1 cellular context compared by ENCODE assay signal in the genomic region with DNA sequence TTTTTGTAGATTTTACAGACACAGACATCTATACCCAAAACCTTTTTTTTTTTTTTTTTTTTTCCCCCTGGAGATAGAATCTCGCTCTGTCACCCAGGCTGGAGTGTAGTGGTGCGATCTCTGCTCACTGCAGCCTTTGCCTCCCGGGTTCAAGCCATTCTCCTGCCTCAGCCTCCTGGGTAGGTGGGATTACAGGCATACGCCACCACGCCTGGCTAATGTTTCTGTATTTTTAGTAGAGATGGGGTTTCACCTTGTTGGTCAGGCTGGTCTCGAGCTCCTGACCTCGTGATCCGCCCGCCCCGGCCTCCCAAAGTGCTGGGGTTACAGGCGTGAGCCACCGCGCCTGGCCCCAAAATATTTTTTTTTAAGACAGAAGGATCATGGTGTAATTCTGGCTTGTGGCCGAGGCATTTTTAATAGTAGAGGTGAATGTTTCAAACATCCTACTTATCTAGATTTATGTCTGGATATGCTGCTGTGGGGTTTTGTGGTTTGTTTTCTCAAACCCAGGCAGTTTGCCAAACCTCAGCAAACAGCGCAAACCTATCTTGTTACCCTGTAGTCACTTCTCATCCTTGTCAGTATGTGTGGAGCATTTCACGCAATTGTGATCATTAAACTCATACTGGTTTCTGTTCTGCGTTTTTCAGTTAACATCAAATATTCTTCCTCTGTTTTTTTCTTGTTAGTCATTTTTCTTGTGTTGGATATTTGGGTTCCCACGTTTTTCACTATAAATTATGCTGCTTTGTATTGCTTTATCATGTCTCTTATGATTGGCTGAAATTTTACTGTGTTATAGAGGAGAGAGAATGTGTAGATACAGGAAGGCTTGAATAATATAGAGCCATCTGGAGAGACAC.
TF ChIP-seq lines count a peak whose summit lies in the region.

No MANE protein-coding gene starts in this region.

TF ChIP-seq in HEK293, 187 proteins besides CTCF, POLR2A, EP300 and RAD21 (continued from another document and continues in another):
- TF ChIP-seq, protein P1, sequence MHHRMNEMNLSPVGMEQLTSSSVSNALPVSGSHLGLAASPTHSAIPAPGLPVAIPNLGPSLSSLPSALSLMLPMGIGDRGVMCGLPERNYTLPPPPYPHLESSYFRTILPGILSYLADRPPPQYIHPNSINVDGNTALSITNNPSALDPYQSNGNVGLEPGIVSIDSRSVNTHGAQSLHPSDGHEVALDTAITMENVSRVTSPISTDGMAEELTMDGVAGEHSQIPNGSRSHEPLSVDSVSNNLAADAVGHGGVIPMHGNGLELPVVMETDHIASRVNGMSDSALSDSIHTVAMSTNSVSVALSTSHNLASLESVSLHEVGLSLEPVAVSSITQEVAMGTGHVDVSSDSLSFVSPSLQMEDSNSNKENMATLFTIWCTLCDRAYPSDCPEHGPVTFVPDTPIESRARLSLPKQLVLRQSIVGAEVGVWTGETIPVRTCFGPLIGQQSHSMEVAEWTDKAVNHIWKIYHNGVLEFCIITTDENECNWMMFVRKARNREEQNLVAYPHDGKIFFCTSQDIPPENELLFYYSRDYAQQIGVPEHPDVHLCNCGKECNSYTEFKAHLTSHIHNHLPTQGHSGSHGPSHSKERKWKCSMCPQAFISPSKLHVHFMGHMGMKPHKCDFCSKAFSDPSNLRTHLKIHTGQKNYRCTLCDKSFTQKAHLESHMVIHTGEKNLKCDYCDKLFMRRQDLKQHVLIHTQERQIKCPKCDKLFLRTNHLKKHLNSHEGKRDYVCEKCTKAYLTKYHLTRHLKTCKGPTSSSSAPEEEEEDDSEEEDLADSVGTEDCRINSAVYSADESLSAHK (tag by site-specific recombination; IDR thresholded peaks at IDR 0.05), result peak; percentile 98
- TF ChIP-seq MZF1 (tag by site-specific recombination; IDR thresholded peaks at IDR 0.05; ENCODE audit: borderline replicate concordance), result peak; percentile 89; the same call in 1 of the 2 replicates
- no peak for TF ChIP-seq ZNF585B (tag by site-specific recombination; IDR thresholded peaks at IDR 0.05)
- peak; percentile 90 for TF ChIP-seq ZBTB21 (tag by site-specific recombination; IDR thresholded peaks at IDR 0.05)
- peak; percentile 97 for TF ChIP-seq ZNF629 (tag by site-specific recombination; IDR thresholded peaks at IDR 0.05)
- TF ChIP-seq TRIM28 (IDR thresholded peaks at IDR 0.05; ENCODE audit: borderline replicate concordance, low read length), result peak; percentile 74; the same call in 1 of the 2 replicates
- peak; percentile 96 for TF ChIP-seq KLF17 (tag by site-specific recombination; IDR thresholded peaks at IDR 0.05)
- TF ChIP-seq ZBTB11 (tag by site-specific recombination; conservative IDR thresholded peaks at IDR 0.05; ENCODE audit: low read depth), result no peak
- no peak for TF ChIP-seq REST (tag by site-specific recombination; IDR thresholded peaks at IDR 0.05)
- peak; percentile 99 for TF ChIP-seq BCL11B (tag by site-specific recombination; IDR thresholded peaks at IDR 0.05; ENCODE audit: low read depth)
- TF ChIP-seq ZNF791 (tag by site-specific recombination; IDR thresholded peaks at IDR 0.05), result no peak
- TF ChIP-seq, protein P2, sequence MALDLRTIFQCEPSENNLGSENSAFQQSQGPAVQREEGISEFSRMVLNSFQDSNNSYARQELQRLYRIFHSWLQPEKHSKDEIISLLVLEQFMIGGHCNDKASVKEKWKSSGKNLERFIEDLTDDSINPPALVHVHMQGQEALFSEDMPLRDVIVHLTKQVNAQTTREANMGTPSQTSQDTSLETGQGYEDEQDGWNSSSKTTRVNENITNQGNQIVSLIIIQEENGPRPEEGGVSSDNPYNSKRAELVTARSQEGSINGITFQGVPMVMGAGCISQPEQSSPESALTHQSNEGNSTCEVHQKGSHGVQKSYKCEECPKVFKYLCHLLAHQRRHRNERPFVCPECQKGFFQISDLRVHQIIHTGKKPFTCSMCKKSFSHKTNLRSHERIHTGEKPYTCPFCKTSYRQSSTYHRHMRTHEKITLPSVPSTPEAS (tag by site-specific recombination; IDR thresholded peaks at IDR 0.05), result peak; percentile 89
- peak; percentile 18; the same call in 1 of the 2 replicates for TF ChIP-seq KLF9 (tag by site-specific recombination; IDR thresholded peaks at IDR 0.05; ENCODE audit: low read depth)
- peak; percentile 95 for TF ChIP-seq ZNF280D (tag by site-specific recombination; IDR thresholded peaks at IDR 0.05)
- TF ChIP-seq, protein P3, sequence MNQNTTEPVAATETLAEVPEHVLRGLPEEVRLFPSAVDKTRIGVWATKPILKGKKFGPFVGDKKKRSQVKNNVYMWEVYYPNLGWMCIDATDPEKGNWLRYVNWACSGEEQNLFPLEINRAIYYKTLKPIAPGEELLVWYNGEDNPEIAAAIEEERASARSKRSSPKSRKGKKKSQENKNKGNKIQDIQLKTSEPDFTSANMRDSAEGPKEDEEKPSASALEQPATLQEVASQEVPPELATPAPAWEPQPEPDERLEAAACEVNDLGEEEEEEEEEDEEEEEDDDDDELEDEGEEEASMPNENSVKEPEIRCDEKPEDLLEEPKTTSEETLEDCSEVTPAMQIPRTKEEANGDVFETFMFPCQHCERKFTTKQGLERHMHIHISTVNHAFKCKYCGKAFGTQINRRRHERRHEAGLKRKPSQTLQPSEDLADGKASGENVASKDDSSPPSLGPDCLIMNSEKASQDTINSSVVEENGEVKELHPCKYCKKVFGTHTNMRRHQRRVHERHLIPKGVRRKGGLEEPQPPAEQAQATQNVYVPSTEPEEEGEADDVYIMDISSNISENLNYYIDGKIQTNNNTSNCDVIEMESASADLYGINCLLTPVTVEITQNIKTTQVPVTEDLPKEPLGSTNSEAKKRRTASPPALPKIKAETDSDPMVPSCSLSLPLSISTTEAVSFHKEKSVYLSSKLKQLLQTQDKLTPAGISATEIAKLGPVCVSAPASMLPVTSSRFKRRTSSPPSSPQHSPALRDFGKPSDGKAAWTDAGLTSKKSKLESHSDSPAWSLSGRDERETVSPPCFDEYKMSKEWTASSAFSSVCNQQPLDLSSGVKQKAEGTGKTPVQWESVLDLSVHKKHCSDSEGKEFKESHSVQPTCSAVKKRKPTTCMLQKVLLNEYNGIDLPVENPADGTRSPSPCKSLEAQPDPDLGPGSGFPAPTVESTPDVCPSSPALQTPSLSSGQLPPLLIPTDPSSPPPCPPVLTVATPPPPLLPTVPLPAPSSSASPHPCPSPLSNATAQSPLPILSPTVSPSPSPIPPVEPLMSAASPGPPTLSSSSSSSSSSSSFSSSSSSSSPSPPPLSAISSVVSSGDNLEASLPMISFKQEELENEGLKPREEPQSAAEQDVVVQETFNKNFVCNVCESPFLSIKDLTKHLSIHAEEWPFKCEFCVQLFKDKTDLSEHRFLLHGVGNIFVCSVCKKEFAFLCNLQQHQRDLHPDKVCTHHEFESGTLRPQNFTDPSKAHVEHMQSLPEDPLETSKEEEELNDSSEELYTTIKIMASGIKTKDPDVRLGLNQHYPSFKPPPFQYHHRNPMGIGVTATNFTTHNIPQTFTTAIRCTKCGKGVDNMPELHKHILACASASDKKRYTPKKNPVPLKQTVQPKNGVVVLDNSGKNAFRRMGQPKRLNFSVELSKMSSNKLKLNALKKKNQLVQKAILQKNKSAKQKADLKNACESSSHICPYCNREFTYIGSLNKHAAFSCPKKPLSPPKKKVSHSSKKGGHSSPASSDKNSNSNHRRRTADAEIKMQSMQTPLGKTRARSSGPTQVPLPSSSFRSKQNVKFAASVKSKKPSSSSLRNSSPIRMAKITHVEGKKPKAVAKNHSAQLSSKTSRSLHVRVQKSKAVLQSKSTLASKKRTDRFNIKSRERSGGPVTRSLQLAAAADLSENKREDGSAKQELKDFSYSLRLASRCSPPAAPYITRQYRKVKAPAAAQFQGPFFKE (tag by site-specific recombination; IDR thresholded peaks at IDR 0.05; ENCODE audit: borderline replicate concordance), result no peak
- no peak for TF ChIP-seq ZBTB49 (tag by site-specific recombination; IDR thresholded peaks at IDR 0.05; ENCODE audit: low read depth)
- no peak for TF ChIP-seq ZNF350 (tag by site-specific recombination; IDR thresholded peaks at IDR 0.05)
- peak; percentile 56 for TF ChIP-seq SP3 (tag by site-specific recombination; IDR thresholded peaks at IDR 0.05)
- peak; percentile 94 for TF ChIP-seq ZNF324 (tag by site-specific recombination; IDR thresholded peaks at IDR 0.05)
- peak; percentile 94 for TF ChIP-seq KLF10 (tag by site-specific recombination; IDR thresholded peaks at IDR 0.05)
- 0 out of 2 replicates have a peak, but pooled peaks have one; percentile 32 for TF ChIP-seq ZNF302 (tag by site-specific recombination; IDR thresholded peaks at IDR 0.05; ENCODE audit: low read depth)
